17 cellular contexts compared by ENCODE assay signal in genomic region chr1:46110521-46110920, GRCh38. TPM values are rescaled to one million over a fixed set of nuclear protein-coding genes. Genes with fewer than 3 reads are reported as not detected.
A peak's percentile ranks its signal among the peaks of the same experiment; 100 is the strongest.
DNase-seq lines count a peak whose midpoint lies in the region; ATAC-seq and TF ChIP-seq lines count a peak whose summit lies in the region.
"Had no signal": no experiment of that assay in that cellular context is flagged by ENCODE, and none has a peak within 500 bp of the region (broad histone marks: within the 10 kb centered on the region; RNA-seq: fewer than 3 reads in every experiment).

No MANE protein-coding gene starts in this region.

- H3K9me3 ChIP-seq in HEK293 (ENCODE audit: control insufficient read depth, insufficient read depth, low read depth, low read length) (no peaks in the 10 kb centered on the region), osteoblast (ENCODE audit: low read depth, low read length) (no peaks in the 10 kb centered on the region)
- H3K9me3 ChIP-seq: BLaER1, Caco-2 had no signal

- POLR2A ChIA-PET in HEK293 (lab: Yijun Ruan, JAX): interaction anchor here (0.7 kb wide), 3 partner anchors 20 to 481 kb away, joined by 3 to 4 read pairs (median 4); no protein-coding TSS in a partner anchor

- in situ Hi-C loops in astrocyte of the spinal cord (cut with HindIII; ENCODE audit: low sequenced_read_pairs): no loop called here

- DNase-seq in EH (ENCODE audit: low read depth) (peak; percentile 71), astrocyte of the spinal cord (ENCODE audit: low read depth, low spot score) (peak; percentile 48), osteoblast (ENCODE audit: insufficient read length, low spot score, missing footprints) (peak; percentile 23), cerebellar nuclear complex (lab: John Stamatoyannopoulos, UW) (no peak), AG08395 (ENCODE audit: low spot score) (no peak), NCI-H2171 treated with DMSO at 0.1 percent for 48 hours (lab: John Stamatoyannopoulos, UW) (no peak)
- DNase-seq: AML-193; Caco-2; CD8-positive, alpha-beta memory T cell; DND-41; GOT3; H9 had no signal

- no peak for ATAC-seq in GM21360 (IDR thresholded peaks at IDR 0.05; ENCODE audit: unreplicated experiment)

- no peak overlapping the region for H3K27ac ChIP-seq in HEK293 (ENCODE audit: extremely low read depth, low read depth, low read length)
- no peak overlapping the region for H3K27ac ChIP-seq in osteoblast (ENCODE audit: low read depth, low read length)
- H3K27ac ChIP-seq: 22Rv1, BLaER1, HL-60 had no signal

- CTCF ChIA-PET in HEK293 (lab: Yijun Ruan, JAX): interaction anchor here (0.7 kb wide), 1 partner anchor 114 kb away, joined by 3 read pairs; no protein-coding TSS in a partner anchor

- H3K4me3 ChIP-seq in HEK293 (ENCODE audit: low read depth, low read length) (no peak overlapping the region), astrocyte of the spinal cord (ENCODE audit: low read depth, low read length) (no peak overlapping the region), osteoblast (ENCODE audit: insufficient read depth, low read length) (no peak overlapping the region)
- H3K4me3 ChIP-seq: BLaER1 had no signal

- H4K20me1 ChIP-seq in osteoblast (ENCODE audit: insufficient read depth, low read length): no peaks in the 10 kb centered on the region

- no peaks in the 10 kb centered on the region for H3K79me2 ChIP-seq in osteoblast (ENCODE audit: insufficient read depth, low read length)

- H3K36me3 ChIP-seq in HEK293 (ENCODE audit: control insufficient read depth in 2 of 2, insufficient read depth in 1 of 2, low read length in 2 of 2): no peaks in the 10 kb centered on the region; a peak in 1 of 3 replicates
- no peaks in the 10 kb centered on the region for H3K36me3 ChIP-seq in osteoblast (ENCODE audit: insufficient read depth, low read length)

- no peaks in the 10 kb centered on the region for H3K27me3 ChIP-seq in osteoblast (ENCODE audit: insufficient read depth, low read length)
- H3K27me3 ChIP-seq: BLaER1 had no signal

- H3K4me2 ChIP-seq in osteoblast (ENCODE audit: insufficient read depth, low read length): no peak overlapping the region
- H3K4me2 ChIP-seq: BLaER1 had no signal

- H2AFZ ChIP-seq in osteoblast (ENCODE audit: low read length): no peak overlapping the region

- TF ChIP-seq CTCF in HEK293 (tag by site-specific recombination; IDR thresholded peaks at IDR 0.05) (no peak), astrocyte of the spinal cord (IDR thresholded peaks at IDR 0.05; ENCODE audit: low read depth, low read length) (no peak), osteoblast (IDR thresholded peaks at IDR 0.05; ENCODE audit: extremely low read depth, low read depth, low read length) (no peak)

- 0 out of 2 replicates have a peak, but pooled peaks cover 3% of the 10 kb centered on the region for H3K4me1 ChIP-seq in HEK293 (ENCODE audit: control insufficient read depth, insufficient read depth, low read length)
- no peaks in the 10 kb centered on the region for H3K4me1 ChIP-seq in osteoblast (ENCODE audit: insufficient read depth, low read length)
- H3K4me1 ChIP-seq: Caco-2 had no signal

TF ChIP-seq in HEK293, 187 proteins besides CTCF, POLR2A, EP300 and RAD21:
- no peak for TF ChIP-seq ZNF639 (tag by site-specific recombination; IDR thresholded peaks at IDR 0.05)
- no peak for TF ChIP-seq ZNF404 (tag by site-specific recombination; IDR thresholded peaks at IDR 0.05)
- TF ChIP-seq ZNF341 (tag by site-specific recombination; IDR thresholded peaks at IDR 0.05; ENCODE audit: low read depth): 0 out of 2 replicates have a peak, but pooled peaks have one; percentile 13
- TF ChIP-seq BCL11B (tag by site-specific recombination; IDR thresholded peaks at IDR 0.05; ENCODE audit: low read depth): no peak

RNA-seq across cellular contexts. Expression of gene PIK3R3, which starts 21.9 kb away (rescaled TPM):
- 4.0 and 5.3 TPM in 2 replicates for total RNA-seq in osteoblast

Comparison
In these comparisons a context has a peak if more than half of its experiments do, and no peak if none do; other contexts are left out.
1. DNase-seq: peak in EH (single experiment), astrocyte of the spinal cord (single experiment) and osteoblast (single experiment); none in cerebellar nuclear complex (0 of 2), AG08395 (single experiment) and NCI-H2171 treated with DMSO at 0.1 percent for 48 hours (single experiment).